In genomic region chr6:167555836-167556235, GRCh38 we compare ENCODE assay signal across 8 cellular contexts.
"Had no signal": no experiment of that assay in that cellular context is flagged by ENCODE, and none has a peak within 500 bp of the region (broad histone marks: within the 10 kb centered on the region; RNA-seq: fewer than 3 reads in every experiment).

No MANE protein-coding gene starts in this region.

- H3K36me3 ChIP-seq: HAP-1 had no signal

- H3K4me3 ChIP-seq: GM23248, GM23338, HAP-1 had no signal

- H3K9me3 ChIP-seq: HAP-1 had no signal

- H3K4me3 Mint-ChIP-seq: GM23338, H9, HFFc6 had no signal

- H3K27ac ChIP-seq: GM23248 had no signal

- H3K27ac Mint-ChIP-seq: H9, HFFc6 had no signal

- DNase-seq: GM23248, GOT3, H9, HCEC 1CT, HFFc6 had no signal

- ATAC-seq: GM23338, HCT116 had no signal

- H3K4me1 ChIP-seq: HAP-1 had no signal
